Comparison of ENCODE assay signal across 24 cellular contexts in the genomic region with DNA sequence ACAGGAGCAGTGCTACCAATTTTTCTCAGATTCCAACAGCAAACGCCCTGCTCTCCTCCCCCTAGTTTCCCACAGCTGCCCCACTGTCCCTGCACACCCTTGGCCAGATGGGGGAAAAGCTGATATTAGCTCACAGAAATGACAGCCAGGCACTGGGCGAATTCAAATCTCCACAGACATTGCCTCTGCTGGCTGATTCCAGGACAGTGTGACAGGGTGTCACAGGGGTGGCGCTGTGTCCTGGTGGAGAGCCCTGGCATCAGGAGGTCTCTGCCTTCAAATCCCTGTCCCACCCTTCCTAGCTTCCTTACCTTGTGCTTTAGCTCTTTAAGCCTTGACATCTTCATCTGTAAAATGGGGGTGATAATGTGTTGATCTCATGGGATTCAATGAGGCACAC. TPM values are rescaled to one million over a fixed set of nuclear protein-coding genes. Genes with fewer than 3 reads are reported as not detected.
DNase-seq lines count a peak whose midpoint lies in the region; ATAC-seq, FAIRE-seq and TF ChIP-seq lines count a peak whose summit lies in the region.
"Had no signal": no experiment of that assay in that cellular context is flagged by ENCODE, and none has a peak within 500 bp of the region (broad histone marks: within the 10 kb centered on the region; RNA-seq: fewer than 3 reads in every experiment).

No MANE protein-coding gene starts in this region.

- no peak for TF ChIP-seq RAD21 in HepG2 (CRISPR knock-in tag; IDR thresholded peaks at IDR 0.05)

- BruUV-seq in HepG2 (replicated peaks; lab: Mats Ljungman, UMichigan) = no TSS peak
- no TSS peak for BruUV-seq in A673 (replicated peaks; lab: Mats Ljungman, UMichigan)

- H4K20me1 ChIP-seq in HepG2 (ENCODE audit: insufficient read depth, low read length) = no peaks in the 10 kb centered on the region

- peaks cover 9% of the 10 kb centered on the region for H3K4me1 Mint-ChIP-seq in type B pancreatic cell (ENCODE audit: unreplicated experiment)
- H3K4me1 Mint-ChIP-seq in activated CD4-positive, alpha-beta T cell treated with anti-CD3 and anti-CD28 coated beads, Interleukin-2, amount 10 ng/mL, durations not matched to agents 24 days and 14 days = no peaks in the 10 kb centered on the region

- H3K9me3 Mint-ChIP-seq in type B pancreatic cell = no peaks in the 10 kb centered on the region
- H3K9me3 Mint-ChIP-seq in activated CD4-positive, alpha-beta T cell treated with anti-CD3 and anti-CD28 coated beads, Interleukin-2, amount 10 ng/mL, durations not matched to agents 24 days and 14 days = no peaks in the 10 kb centered on the region
- H3K9me3 Mint-ChIP-seq: CD8-positive, alpha-beta memory T cell; GM23338 had no signal

- H3K36me3 Mint-ChIP-seq in type B pancreatic cell = no peaks in the 10 kb centered on the region
- no peaks in the 10 kb centered on the region for H3K36me3 Mint-ChIP-seq in activated CD4-positive, alpha-beta T cell treated with anti-CD3 and anti-CD28 coated beads, Interleukin-2, amount 10 ng/mL, durations not matched to agents 24 days and 14 days (ENCODE audit: low read depth)
- H3K36me3 Mint-ChIP-seq: CD8-positive, alpha-beta memory T cell had no signal

- POLR2A ChIA-PET in HepG2 (lab: Yijun Ruan, JAX) = no interaction called here
- POLR2A ChIA-PET in A673 (lab: Charles Lee; ENCODE audit: low non-redundant PET) = no interaction called here

- no peak overlapping the region for H3K4me3 Mint-ChIP-seq in type B pancreatic cell
- no peak overlapping the region for H3K4me3 Mint-ChIP-seq in activated CD4-positive, alpha-beta T cell treated with anti-CD3 and anti-CD28 coated beads, Interleukin-2, amount 10 ng/mL, durations not matched to agents 24 days and 14 days
- H3K4me3 Mint-ChIP-seq: CD8-positive, alpha-beta memory T cell; GM23338 had no signal

- ATAC-seq in HepG2 (no peak), right lobe of liver (no peak), GM21825 (IDR thresholded peaks at IDR 0.05; ENCODE audit: unreplicated experiment) (no peak)
- ATAC-seq: PC-3 had no signal

- H3K27me3 Mint-ChIP-seq in type B pancreatic cell = peaks cover 51% of the 10 kb centered on the region
- H3K27me3 Mint-ChIP-seq in activated CD4-positive, alpha-beta T cell treated with anti-CD3 and anti-CD28 coated beads, Interleukin-2, amount 10 ng/mL, durations not matched to agents 24 days and 14 days = peaks cover 30% of the 10 kb centered on the region

- FAIRE-seq in HepG2 (lab: Jason Lieb, UNC) = no peak

- H3K27me3 ChIP-seq in HepG2 (ENCODE audit: control insufficient read depth in 1 of 2, insufficient read depth in 2 of 2, low read length in 2 of 2) (peaks cover under 1 to 29% of the 10 kb centered on the region in 2 experiments; a peak in 3 of 5 replicates), right lobe of liver (peaks cover 0 to 9% of the 10 kb centered on the region in 2 donors), WERI-Rb-1 (ENCODE audit: insufficient read depth, low read depth, severe bottlenecking) (no peaks in the 10 kb centered on the region), A673 (replicated peaks; ENCODE audit: insufficient read depth, low read depth, low read length, poor library complexity) (peaks cover 56% of the 10 kb centered on the region)
- H3K27me3 ChIP-seq: SJCRH30 had no signal

- H3K27ac ChIP-seq in HepG2 (ENCODE audit: extremely low read length, insufficient read depth, low read length) = no peak overlapping the region
- no peak overlapping the region for H3K27ac ChIP-seq in right lobe of liver
- no peak overlapping the region for H3K27ac ChIP-seq in WERI-Rb-1
- H3K27ac ChIP-seq in A673 (ENCODE audit: low read depth, low read length, poor library complexity, severe bottlenecking) = no peak overlapping the region

- DNase-seq in HepG2 (ENCODE audit: low spot score) (no peak), right lobe of liver (no peak), WERI-Rb-1 (no peak), myocyte (ENCODE audit: low read depth) (peak; percentile 44), type B pancreatic cell (ENCODE audit: extremely low spot score, unreplicated experiment) (no peak), A673 (ENCODE audit: low spot score) (no peak)
- DNase-seq in activated CD4-positive, alpha-beta T cell treated with anti-CD3 and anti-CD28 coated beads, Interleukin-2, amount 10 ng/mL, durations not matched to agents 24 days and 14 days = no peak
- DNase-seq: ACHN; CD8-positive, alpha-beta memory T cell; DND-41; Kasumi-1; MM.1S; NCI-H1092; NCI-H146; NCI-H2081 treated with DMSO at 0.1 percent for 48 hours; NCI-H446 treated with DMSO at 0.1 percent for 48 hours; NCI-H69; PC-3 had no signal

- H3K9me3 ChIP-seq in HepG2 (ENCODE audit: low read length) = no peaks in the 10 kb centered on the region
- no peaks in the 10 kb centered on the region for H3K9me3 ChIP-seq in right lobe of liver
- H3K9me3 ChIP-seq in WERI-Rb-1 (ENCODE audit: severe bottlenecking) = no peaks in the 10 kb centered on the region
- H3K9me3 ChIP-seq in A673 (ENCODE audit: low read depth, low read length, poor library complexity, severe bottlenecking) = no peaks in the 10 kb centered on the region
- H3K9me3 ChIP-seq: SJCRH30 had no signal

- TF ChIP-seq EP300 in HepG2 (IDR thresholded peaks at IDR 0.05; ENCODE audit: low read depth in 2 of 2, low read length in 2 of 2) = no peak
- no peak for TF ChIP-seq EP300 in HepG2 (CRISPR knock-in tag; IDR thresholded peaks at IDR 0.05; ENCODE audit: borderline replicate concordance)

- no peaks in the 10 kb centered on the region for H3K79me2 ChIP-seq in HepG2 (ENCODE audit: insufficient read depth, low read length)

- in situ Hi-C loops in HepG2 (cut with HindIII; ENCODE audit: extremely low pct_ligation_motif_present, low pct_unique_long_range_greater_than_20kb) = no loop called here

- H3K9ac ChIP-seq in HepG2 (ENCODE audit: insufficient read depth, low read depth, low read length) = no peak overlapping the region

- CTCF ChIA-PET in HepG2 (lab: Yijun Ruan, JAX; ENCODE audit: low intra/inter-chr PET ratio, low total read pairs) = no interaction called here
- CTCF ChIA-PET in A673 (lab: Charles Lee) = interaction anchor here (0.6 kb wide), 1 partner anchor 281 kb away, joined by 4 read pairs; no protein-coding TSS in a partner anchor

- 33% methylated on average over 3 of the region's 3 CpGs for WGBS in HepG2 (ENCODE audit: low lambda C conversion rate)
- WGBS in right lobe of liver (ENCODE audit: insufficient coverage, low coverage, low lambda C conversion rate, missing lambda C conversion rate) = 60% methylated on average over 2 of the region's 3 CpGs

- no peaks in the 10 kb centered on the region for H3K36me3 ChIP-seq in HepG2 (replicated peaks in 1 of 2; ENCODE audit: control insufficient read depth in 1 of 2, insufficient read depth in 2 of 2, low read length in 2 of 2)
- no peaks in the 10 kb centered on the region for H3K36me3 ChIP-seq in right lobe of liver
- H3K36me3 ChIP-seq in WERI-Rb-1 = no peaks in the 10 kb centered on the region
- no peaks in the 10 kb centered on the region for H3K36me3 ChIP-seq in A673 (ENCODE audit: insufficient read depth, low read length, poor library complexity, severe bottlenecking)
- H3K36me3 ChIP-seq: SJCRH30 had no signal

- H3K4me2 ChIP-seq in HepG2 (ENCODE audit: low read depth, low read length) = no peak overlapping the region
- H3K4me2 ChIP-seq: GM23338 had no signal

- H3K4me1 ChIP-seq in HepG2 (ENCODE audit: insufficient read depth, low read length) (no peaks in the 10 kb centered on the region), right lobe of liver (no peaks in the 10 kb centered on the region), A673 (ENCODE audit: insufficient read depth, low read length, poor library complexity, severe bottlenecking) (no peaks in the 10 kb centered on the region)

- H3K27ac Mint-ChIP-seq in type B pancreatic cell = peak overlapping the region; percentile 54
- no peak overlapping the region for H3K27ac Mint-ChIP-seq in activated CD4-positive, alpha-beta T cell treated with anti-CD3 and anti-CD28 coated beads, Interleukin-2, amount 10 ng/mL, durations not matched to agents 24 days and 14 days
- H3K27ac Mint-ChIP-seq: CD8-positive, alpha-beta memory T cell; GM23338 had no signal

- H2AFZ ChIP-seq in HepG2 (ENCODE audit: low read length) = no peak overlapping the region
- H2AFZ ChIP-seq: GM23338 had no signal

- H3K4me3 ChIP-seq in HepG2 (replicated peaks in 1 of 3; ENCODE audit: insufficient read depth in 1 of 3, low read depth in 2 of 3, low read length in 3 of 3) (no peak overlapping the region), right lobe of liver (no peak overlapping the region), WERI-Rb-1 (ENCODE audit: low read depth, low read length) (no peak overlapping the region), A673 (ENCODE audit: low read depth, low read length, poor library complexity, severe bottlenecking) (no peak overlapping the region)
- H3K4me3 ChIP-seq: GM23338, SJCRH30 had no signal

- no peak for TF ChIP-seq CTCF in HepG2 (CRISPR knock-in tag; IDR thresholded peaks at IDR 0.05)
- no peak for TF ChIP-seq CTCF in right lobe of liver (IDR thresholded peaks at IDR 0.05)
- peak; percentile 30; the same call in 1 of the 2 replicates for TF ChIP-seq CTCF in WERI-Rb-1 (IDR thresholded peaks at IDR 0.05; ENCODE audit: low read depth, low read length)
- no peak for TF ChIP-seq CTCF in type B pancreatic cell (conservative IDR thresholded peaks at IDR 0.05)
- TF ChIP-seq CTCF in A673 (conservative IDR thresholded peaks at IDR 0.05; ENCODE audit: low read depth, low read length) = no peak

- TF ChIP-seq POLR2A in HepG2 (IDR thresholded peaks at IDR 0.05; ENCODE audit: insufficient read depth in 1 of 2, low read depth in 2 of 2, low read length in 2 of 2) (no peak), right lobe of liver (IDR thresholded peaks at IDR 0.05) (no peak)

- intact Hi-C loops in HepG2 (cut with micrococcal nuclease; ENCODE audit: unreplicated experiment) (no loop called here), right lobe of liver (cut with DNase I) (no loop called here), A673 (cut with micrococcal nuclease; ENCODE audit: unreplicated experiment) (no loop called here)
- intact Hi-C loops in activated CD4-positive, alpha-beta T cell treated with anti-CD3 and anti-CD28 coated beads, Interleukin-2, amount 10 ng/mL, durations not matched to agents 24 days and 14 days (cut with micrococcal nuclease) = no loop called here

RNA-seq across cellular contexts. Expression of gene OLIG1, which starts 10.4 kb away (rescaled TPM):
- not detected in 2 replicates for total RNA-seq in HepG2 (2016; rRNA removed; fragmentation: Illumina TruSeq; extraction: Trizol)
- not detected in 2 replicates for total RNA-seq in HepG2 (2016; cell fraction: cytosol; rRNA removed; fragmentation: Illumina TruSeq; extraction: Trizol; ENCODE audit: low read depth)
- not detected in 2 replicates for total RNA-seq in HepG2 (2016; cell fraction: insoluble cytoplasmic fraction; rRNA removed; fragmentation: Illumina TruSeq; extraction: Trizol)
- total RNA-seq in HepG2 (2016; cell fraction: membrane; rRNA removed; fragmentation: Illumina TruSeq; extraction: Trizol) = not detected in 2 replicates
- total RNA-seq in HepG2 (2016; cell fraction: nucleus; rRNA removed; fragmentation: Illumina TruSeq; extraction: Trizol) = not detected in 2 replicates
- polyA plus RNA-seq in HepG2 (2011; rRNA removed) = not detected in 2 replicates
- polyA plus RNA-seq in HepG2 (2011; cell fraction: cytosol; rRNA removed) = not detected in 2 replicates
- not detected in 2 replicates for polyA plus RNA-seq in HepG2 (2011; cell fraction: nucleus; rRNA removed)
- not detected in 2 replicates for polyA plus RNA-seq in HepG2 (2012)
- not detected in 2 replicates for polyA plus RNA-seq in HepG2 (2016; cell fraction: cytosol; fragmentation: Illumina TruSeq; extraction: Trizol; ENCODE audit: low read depth)
- polyA plus RNA-seq in HepG2 (2016; cell fraction: insoluble cytoplasmic fraction; fragmentation: Illumina TruSeq; extraction: Trizol; ENCODE audit: low read depth) = not detected in 2 replicates
- polyA plus RNA-seq in HepG2 (2016; cell fraction: membrane; fragmentation: Illumina TruSeq; extraction: Trizol; ENCODE audit: low read depth) = not detected in 2 replicates
- polyA plus RNA-seq in HepG2 (2016; cell fraction: nucleus; fragmentation: Illumina TruSeq; extraction: Trizol; ENCODE audit: insufficient read depth, low read depth) = not detected in 2 replicates
- not detected in 2 replicates for polyA minus RNA-seq in HepG2 (2011; rRNA and poly(A)+ RNA removed; ENCODE audit: low replicate concordance)
- polyA minus RNA-seq in HepG2 (2011; cell fraction: cytosol; rRNA and poly(A)+ RNA removed) = not detected in 2 replicates
- polyA minus RNA-seq in HepG2 (2011; cell fraction: nucleus; rRNA and poly(A)+ RNA removed) = not detected in 2 replicates
- total RNA-seq in right lobe of liver = not detected
- not detected in 2 replicates for total RNA-seq in myocyte
- not detected for polyA plus RNA-seq in myocyte (2012)
- 2.0 and 2.8 TPM in 2 replicates for total RNA-seq in type B pancreatic cell (ENCODE audit: low replicate concordance)
- total RNA-seq in A673 (2021) = not detected in 2 replicates
- total RNA-seq in activated CD4-positive, alpha-beta T cell treated with anti-CD3 and anti-CD28 coated beads, Interleukin-2, amount 10 ng/mL, durations not matched to agents 24 days and 14 days = not detected in 2 replicates
- total RNA-seq: CD8-positive, alpha-beta memory T cell; G401; HT-29; PC-3; T-helper 1 cell treated with Interleukin-12 subunit alpha and Interleukin-12 subunit beta and Interleukin-4 antibody, amounts not matched to agents 30 ng/mL and 1 ng/mL, for 36 hours had no signal
- polyA plus RNA-seq: CD8-positive, alpha-beta memory T cell had no signal

RNA-seq across cellular contexts. Expression of gene OLIG2, which starts 54.6 kb away (rescaled TPM):
- total RNA-seq in HepG2 (2016; rRNA removed; fragmentation: Illumina TruSeq; extraction: Trizol) (not detected in 2 replicates), right lobe of liver (not detected), myocyte (not detected in 2 replicates), type B pancreatic cell (ENCODE audit: low replicate concordance) (1.4 TPM in 1 of 2 replicates, not detected in the other), A673 (2021) (not detected in 2 replicates)
- not detected in 2 replicates for total RNA-seq in HepG2 (2016; cell fraction: cytosol; rRNA removed; fragmentation: Illumina TruSeq; extraction: Trizol; ENCODE audit: low read depth)
- not detected in 2 replicates for total RNA-seq in HepG2 (2016; cell fraction: insoluble cytoplasmic fraction; rRNA removed; fragmentation: Illumina TruSeq; extraction: Trizol)
- not detected in 2 replicates for total RNA-seq in HepG2 (2016; cell fraction: membrane; rRNA removed; fragmentation: Illumina TruSeq; extraction: Trizol)
- total RNA-seq in HepG2 (2016; cell fraction: nucleus; rRNA removed; fragmentation: Illumina TruSeq; extraction: Trizol) = not detected in 2 replicates
- not detected in 2 replicates for polyA plus RNA-seq in HepG2 (2011; rRNA removed)
- polyA plus RNA-seq in HepG2 (2011; cell fraction: cytosol; rRNA removed) = not detected in 2 replicates
- not detected in 2 replicates for polyA plus RNA-seq in HepG2 (2011; cell fraction: nucleus; rRNA removed)
- polyA plus RNA-seq in HepG2 (2012) = not detected in 2 replicates
- polyA plus RNA-seq in HepG2 (2016; cell fraction: cytosol; fragmentation: Illumina TruSeq; extraction: Trizol; ENCODE audit: low read depth) = not detected in 2 replicates
- polyA plus RNA-seq in HepG2 (2016; cell fraction: insoluble cytoplasmic fraction; fragmentation: Illumina TruSeq; extraction: Trizol; ENCODE audit: low read depth) = not detected in 2 replicates
- polyA plus RNA-seq in HepG2 (2016; cell fraction: membrane; fragmentation: Illumina TruSeq; extraction: Trizol; ENCODE audit: low read depth) = not detected in 2 replicates
- not detected in 2 replicates for polyA plus RNA-seq in HepG2 (2016; cell fraction: nucleus; fragmentation: Illumina TruSeq; extraction: Trizol; ENCODE audit: insufficient read depth, low read depth)
- not detected in 2 replicates for polyA minus RNA-seq in HepG2 (2011; rRNA and poly(A)+ RNA removed; ENCODE audit: low replicate concordance)
- polyA minus RNA-seq in HepG2 (2011; cell fraction: cytosol; rRNA and poly(A)+ RNA removed) = not detected in 2 replicates
- not detected in 2 replicates for polyA minus RNA-seq in HepG2 (2011; cell fraction: nucleus; rRNA and poly(A)+ RNA removed)
- polyA plus RNA-seq in myocyte (2012) = not detected
- not detected in 2 replicates for total RNA-seq in activated CD4-positive, alpha-beta T cell treated with anti-CD3 and anti-CD28 coated beads, Interleukin-2, amount 10 ng/mL, durations not matched to agents 24 days and 14 days
- total RNA-seq: CD8-positive, alpha-beta memory T cell; G401; HT-29; PC-3; T-helper 1 cell treated with Interleukin-12 subunit alpha and Interleukin-12 subunit beta and Interleukin-4 antibody, amounts not matched to agents 30 ng/mL and 1 ng/mL, for 36 hours had no signal
- polyA plus RNA-seq: CD8-positive, alpha-beta memory T cell had no signal
